In the genomic region with DNA sequence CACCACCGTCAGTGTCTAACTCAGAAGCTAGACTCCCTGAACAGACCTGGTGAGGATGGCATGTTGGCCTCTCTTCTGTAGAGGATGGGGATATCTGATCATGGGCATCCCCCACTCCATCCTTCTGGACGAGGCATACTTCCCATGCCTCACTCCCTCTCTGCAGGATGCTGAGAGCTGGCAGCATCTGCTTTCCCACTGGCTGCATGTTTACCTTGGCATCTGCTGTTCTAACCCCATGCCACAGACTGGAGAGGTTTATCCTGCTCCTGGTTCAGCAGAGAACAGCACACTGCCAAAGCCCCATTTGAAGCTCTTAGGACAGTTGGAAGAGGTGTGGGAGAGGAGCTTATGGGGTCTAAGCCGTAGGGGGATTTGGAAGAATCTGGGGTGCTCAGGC, we compare ENCODE assay signal across 12 cellular contexts. TPM values are rescaled to one million over a fixed set of nuclear protein-coding genes. Genes with fewer than 3 reads are reported as not detected.
DNase-seq lines count a peak whose midpoint lies in the region; ATAC-seq and TF ChIP-seq lines count a peak whose summit lies in the region.
"Had no signal": no experiment of that assay in that cellular context is flagged by ENCODE, and none has a peak within 500 bp of the region (broad histone marks: within the 10 kb centered on the region; RNA-seq: fewer than 3 reads in every experiment).

No MANE protein-coding gene starts in this region.

- CTCF ChIA-PET in PC-3 (lab: Charles Lee): no interaction called here

- no peak overlapping the region for H3K4me3 Mint-ChIP-seq in stimulated activated naive B cell treated with anti-CD40 and anti-IgM and Interleukin-4, amounts not matched to agents 10 μg/mL and 1 μg/mL and 100 μg/mL, for 72 hours
- H3K4me3 Mint-ChIP-seq: effector memory CD8-positive, alpha-beta T cell had no signal

- H3K9ac ChIP-seq in PC-3 (ENCODE audit: low read length): no peak overlapping the region

- no peaks in the 10 kb centered on the region for H3K27me3 ChIP-seq in PC-3 (ENCODE audit: low read length)
- H3K27me3 ChIP-seq: SJSA1 had no signal

- BruUV-seq in PC-3 (replicated peaks; lab: Mats Ljungman, UMichigan): no TSS peak

- intact Hi-C loops in PC-3 (cut with micrococcal nuclease): no loop called here

- peak; percentile 10 for DNase-seq in DMS79 treated with DMSO at 0.1 percent for 48 hours (lab: John Stamatoyannopoulos, UW)
- DNase-seq in DMS79 (lab: John Stamatoyannopoulos, UW): no peak
- DNase-seq in PC-3: no peak
- peak; percentile 51 for DNase-seq in fibroblast of the aortic adventitia (ENCODE audit: low read depth)
- DNase-seq in stimulated activated naive B cell treated with anti-CD40 and anti-IgM and Interleukin-4, amounts not matched to agents 10 μg/mL and 1 μg/mL and 100 μg/mL, for 72 hours: no peak
- DNase-seq in NCI-H128 (lab: John Stamatoyannopoulos, UW; ENCODE audit: unreplicated experiment): no peak
- no peak for DNase-seq in NCI-H2107 (lab: John Stamatoyannopoulos, UW)
- DNase-seq: 8988T; activated CD8-positive, alpha-beta memory T cell treated with anti-CD3 and anti-CD28 coated beads, Interleukin-2, amount 50 U/mL, for 48 hours; effector memory CD8-positive, alpha-beta T cell had no signal

- H3K9me3 ChIP-seq in PC-3 (ENCODE audit: low read length): no peaks in the 10 kb centered on the region
- H3K9me3 ChIP-seq: SJSA1 had no signal

- no peak overlapping the region for H3K27ac ChIP-seq in PC-3 (ENCODE audit: low read length)

- POLR2A ChIA-PET in PC-3 (lab: Charles Lee; ENCODE audit: unreplicated experiment): no interaction called here

- no peaks in the 10 kb centered on the region for H3K79me2 ChIP-seq in PC-3 (ENCODE audit: low read length)

- H3K36me3 ChIP-seq in PC-3 (ENCODE audit: low read depth, low read length): no peaks in the 10 kb centered on the region
- H3K36me3 ChIP-seq: SJSA1 had no signal

- H3K9me2 ChIP-seq in PC-3 (replicated peaks; ENCODE audit: low read length): no peaks in the 10 kb centered on the region

- H3K9me3 Mint-ChIP-seq in stimulated activated naive B cell treated with anti-CD40 and anti-IgM and Interleukin-4, amounts not matched to agents 10 μg/mL and 1 μg/mL and 100 μg/mL, for 72 hours: no peaks in the 10 kb centered on the region
- H3K9me3 Mint-ChIP-seq: effector memory CD8-positive, alpha-beta T cell had no signal

- peaks cover 3 to 4% of the 10 kb centered on the region in 2 donors for H3K36me3 Mint-ChIP-seq in stimulated activated naive B cell treated with anti-CD40 and anti-IgM and Interleukin-4, amounts not matched to agents 10 μg/mL and 1 μg/mL and 100 μg/mL, for 72 hours

- no peaks in the 10 kb centered on the region for H4K20me1 ChIP-seq in PC-3 (ENCODE audit: low read length)

- H3K27me3 Mint-ChIP-seq in stimulated activated naive B cell treated with anti-CD40 and anti-IgM and Interleukin-4, amounts not matched to agents 10 μg/mL and 1 μg/mL and 100 μg/mL, for 72 hours: no peaks in the 10 kb centered on the region
- H3K27me3 Mint-ChIP-seq: effector memory CD8-positive, alpha-beta T cell had no signal

- no peak for TF ChIP-seq CTCF in PC-3 (conservative IDR thresholded peaks at IDR 0.05; ENCODE audit: low read depth, low read length)
- TF ChIP-seq CTCF in fibroblast of the aortic adventitia (IDR thresholded peaks at IDR 0.05; ENCODE audit: insufficient read depth, low read length): no peak

- no peak overlapping the region for H2AFZ ChIP-seq in PC-3 (ENCODE audit: low read length)

- H3K4me2 ChIP-seq in PC-3 (ENCODE audit: low read length): no peak overlapping the region

- H3F3A ChIP-seq in PC-3 (ENCODE audit: low read length, unreplicated experiment): no peaks in the 10 kb centered on the region

- H3K4me1 ChIP-seq in PC-3 (ENCODE audit: insufficient read depth, low read length): peaks cover 1% of the 10 kb centered on the region; the same call in 1 of the 2 replicates

- H3K4me3 ChIP-seq in PC-3 (ENCODE audit: low read length) (no peak overlapping the region), fibroblast of the aortic adventitia (ENCODE audit: low read depth, low read length) (no peak overlapping the region)
- H3K4me3 ChIP-seq: SJSA1 had no signal

- ATAC-seq in PC-3 (peak; percentile 45; the same call in 1 of the 2 replicates), HG02678 (IDR thresholded peaks at IDR 0.05; ENCODE audit: unreplicated experiment) (no peak)
- ATAC-seq in stimulated activated naive B cell treated with anti-CD40 and anti-IgM and Interleukin-4, amounts not matched to agents 10 μg/mL and 1 μg/mL and 100 μg/mL, for 72 hours (replicated peaks): no peak
- ATAC-seq: effector memory CD8-positive, alpha-beta T cell had no signal

- H3K27ac Mint-ChIP-seq in stimulated activated naive B cell treated with anti-CD40 and anti-IgM and Interleukin-4, amounts not matched to agents 10 μg/mL and 1 μg/mL and 100 μg/mL, for 72 hours: peak overlapping the region; percentile 28
- H3K27ac Mint-ChIP-seq: effector memory CD8-positive, alpha-beta T cell had no signal

- H3K4me1 Mint-ChIP-seq in stimulated activated naive B cell treated with anti-CD40 and anti-IgM and Interleukin-4, amounts not matched to agents 10 μg/mL and 1 μg/mL and 100 μg/mL, for 72 hours: peaks cover 43 to 67% of the 10 kb centered on the region in 2 donors

RNA-seq across cellular contexts. Expression of gene YPEL2, which starts 46.0 kb away (rescaled TPM):
- total RNA-seq in PC-3 (2014; rRNA removed): 0.47 and 1.1 TPM in 2 replicates
- 10.8 and 22.7 TPM in 2 replicates for total RNA-seq in fibroblast of the aortic adventitia (ENCODE audit: low replicate concordance)

Comparison
In these comparisons a context has a peak if more than half of its experiments do, and no peak if none do; other contexts are left out.
1. DNase-seq: peak in DMS79 treated with DMSO at 0.1 percent for 48 hours (single experiment) and fibroblast of the aortic adventitia (single experiment); none in DMS79 (single experiment), PC-3 (single experiment), stimulated activated naive B cell treated with anti-CD40 and anti-IgM and Interleukin-4, amounts not matched to agents 10 μg/mL and 1 μg/mL and 100 μg/mL, for 72 hours (single experiment), NCI-H128 (single experiment) and NCI-H2107 (single experiment).